21 cellular contexts compared by ENCODE assay signal in the genomic region with DNA sequence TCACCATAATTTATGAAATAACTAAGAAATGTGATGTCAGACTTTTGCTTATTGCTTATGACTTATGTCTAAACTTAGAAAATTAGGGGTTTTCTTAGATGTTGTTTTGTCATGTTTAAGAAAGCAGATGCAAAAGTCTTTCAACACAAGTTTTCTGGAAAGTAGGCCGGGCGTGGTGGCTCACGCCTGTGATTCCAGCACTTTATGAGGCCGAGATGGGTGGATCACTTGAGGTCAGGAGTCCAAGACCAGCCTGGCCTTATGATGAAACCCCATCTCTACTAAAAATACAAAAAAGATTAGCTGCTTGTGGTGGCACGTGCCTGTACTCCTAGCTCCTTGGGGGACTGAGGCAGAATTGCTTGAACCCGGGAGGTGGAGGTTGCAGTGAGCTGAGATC.
"Had no signal": no experiment of that assay in that cellular context is flagged by ENCODE, and none has a peak within 500 bp of the region (broad histone marks: within the 10 kb centered on the region; RNA-seq: fewer than 3 reads in every experiment).

No MANE protein-coding gene starts in this region.

- ATAC-seq: activated T-cell treated with anti-CD3 and anti-CD28 coated beads, Interleukin-2, amount 50 U/mL, for 72 hours; body of pancreas; heart right ventricle; SK-N-SH treated with all-trans-retinoic acid at 6 μM for 48 hours had no signal

- H3K9me3 Mint-ChIP-seq: activated B cell treated with CpG ODN at 0.5 μM for 24 hours; activated T-cell treated with anti-CD3 and anti-CD28 coated beads, Interleukin-2, amount 50 U/mL, for 72 hours; nephron had no signal

- H3K4me3 ChIP-seq: body of pancreas, heart right ventricle, left ventricle myocardium inferior, lung, prostate gland, right atrium auricular region, spleen, testis had no signal

- H3K4me1 Mint-ChIP-seq: nephron had no signal

- H3K4me3 Mint-ChIP-seq: activated B cell treated with CpG ODN at 0.5 μM for 24 hours; activated naive CD8-positive, alpha-beta T cell; activated T-cell treated with anti-CD3 and anti-CD28 coated beads, Interleukin-2, amount 50 U/mL, for 72 hours; nephron had no signal

- H3K9me3 ChIP-seq: body of pancreas, heart right ventricle, left ventricle myocardium inferior, prostate gland, right atrium auricular region, spleen, testis had no signal

- DNase-seq: activated B cell treated with CpG ODN at 0.5 μM for 24 hours; activated naive CD4-positive, alpha-beta T cell treated with Interleukin-2 at 50 U/mL for 16 hours; activated T-cell treated with anti-CD3 and anti-CD28 coated beads for 4 hours; activated T-cell treated with anti-CD3 and anti-CD28 coated beads, Interleukin-2, amount 50 U/mL, for 72 hours; aorta; body of pancreas; effector CD8-positive, alpha-beta T cell; heart right ventricle; left ventricle myocardium inferior; mesendoderm; spleen; stimulated activated naive CD4-positive, alpha-beta T cell treated with Interleukin-2 at 50 U/mL for 16 hours; T-helper 2 cell; testis had no signal

- H3K27me3 Mint-ChIP-seq: activated B cell treated with CpG ODN at 0.5 μM for 24 hours; activated naive CD8-positive, alpha-beta T cell had no signal

- H3K27ac ChIP-seq: body of pancreas, epithelial cell of prostate, heart right ventricle, left ventricle myocardium inferior, prostate gland, right atrium auricular region, spleen, testis had no signal

- H3K4me1 ChIP-seq: prostate gland had no signal

- H3K27me3 ChIP-seq: body of pancreas, heart right ventricle, right atrium auricular region, spleen, testis had no signal

- H3K27ac Mint-ChIP-seq: activated B cell treated with CpG ODN at 0.5 μM for 24 hours; activated naive CD8-positive, alpha-beta T cell; activated T-cell treated with anti-CD3 and anti-CD28 coated beads, Interleukin-2, amount 50 U/mL, for 72 hours; nephron had no signal

- H3K36me3 ChIP-seq: prostate gland, right atrium auricular region had no signal
